14 cellular contexts compared by ENCODE assay signal in the genomic region with DNA sequence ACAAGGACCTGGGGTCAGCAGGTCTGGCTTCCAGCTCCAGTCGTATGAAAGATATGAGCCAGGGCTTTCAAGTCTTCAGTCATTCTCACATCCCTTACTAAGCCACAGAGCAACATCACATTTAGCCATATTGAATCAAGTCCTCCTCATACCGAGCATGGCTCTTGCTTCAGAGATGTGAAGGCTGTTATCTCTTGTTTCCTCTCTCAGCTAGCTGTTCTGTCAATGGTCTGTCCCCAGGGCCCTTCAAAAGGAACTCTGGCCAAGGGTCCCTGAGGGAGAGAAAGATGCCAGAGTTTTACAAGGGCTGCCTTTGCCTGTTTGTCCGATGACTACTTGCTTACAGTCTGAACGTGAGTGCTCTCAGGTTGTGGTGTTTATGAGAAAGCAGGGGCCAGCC. TPM values are rescaled to one million over a fixed set of nuclear protein-coding genes. Genes with fewer than 3 reads are reported as not detected.
A peak's percentile ranks its signal among the peaks of the same experiment; 100 is the strongest.
DNase-seq lines count a peak whose midpoint lies in the region; ATAC-seq and TF ChIP-seq lines count a peak whose summit lies in the region.
"Had no signal": no experiment of that assay in that cellular context is flagged by ENCODE, and none has a peak within 500 bp of the region (broad histone marks: within the 10 kb centered on the region; RNA-seq: fewer than 3 reads in every experiment).

No MANE protein-coding gene starts in this region.

- peak overlapping the region; percentile 68 to 95 (median 88) for H3K27ac Mint-ChIP-seq in CD8-positive, alpha-beta memory T cell
- peak overlapping the region; percentile 46 for H3K27ac Mint-ChIP-seq in neural progenitor cell

- no peaks in the 10 kb centered on the region for H4K20me1 ChIP-seq in neural progenitor cell (ENCODE audit: low read depth)

- no peaks in the 10 kb centered on the region for H3F3A ChIP-seq in neural progenitor cell (ENCODE audit: low read depth)

- no peaks in the 10 kb centered on the region for H3K36me3 ChIP-seq in CD8-positive, alpha-beta memory T cell (ENCODE audit: insufficient read depth, low read length)
- no peaks in the 10 kb centered on the region for H3K36me3 ChIP-seq in neural progenitor cell
- H3K36me3 ChIP-seq: SJCRH30 had no signal

- peaks cover 0 to 4% of the 10 kb centered on the region in 2 donors for H3K27me3 Mint-ChIP-seq in CD8-positive, alpha-beta memory T cell
- H3K27me3 Mint-ChIP-seq in neural progenitor cell (ENCODE audit: insufficient read depth, low read depth), result peaks cover 2% of the 10 kb centered on the region

- CTCF ChIA-PET in CD8-positive, alpha-beta memory T cell (lab: Charles Lee), result interaction anchor here (0.9 kb wide), 1 partner anchor 30 kb away, joined by 3 read pairs; no protein-coding TSS in a partner anchor

- peak overlapping the region in 3 of 7 donors; percentile 23 to 41 (median 32) for H3K4me3 Mint-ChIP-seq in CD8-positive, alpha-beta memory T cell
- H3K4me3 Mint-ChIP-seq in neural progenitor cell, result no peak overlapping the region

- H3K27ac ChIP-seq in CD8-positive, alpha-beta memory T cell (ENCODE audit: low read depth, low read length), result no peak overlapping the region
- H3K27ac ChIP-seq in coronary artery (peak overlapping the region; percentile 33 to 72), neural progenitor cell (no peak overlapping the region)
- H3K27ac ChIP-seq: GM23248, SJCRH30 had no signal

- TF ChIP-seq CTCF in NB4 (IDR thresholded peaks at IDR 0.05; ENCODE audit: low read depth, low read length), result no peak
- no peak for TF ChIP-seq CTCF in coronary artery (IDR thresholded peaks at IDR 0.05)
- TF ChIP-seq CTCF in neural progenitor cell (IDR thresholded peaks at IDR 0.05), result no peak

- ATAC-seq in GM19455 (IDR thresholded peaks at IDR 0.05; ENCODE audit: unreplicated experiment), result no peak

- no peak for TF ChIP-seq POLR2A in NB4 (IDR thresholded peaks at IDR 0.05; ENCODE audit: extremely low read depth, insufficient read length)

- H3K36me3 Mint-ChIP-seq in CD8-positive, alpha-beta memory T cell, result peaks cover 0 to 4% (median 0%) of the 10 kb centered on the region in 3 donors
- H3K36me3 Mint-ChIP-seq in neural progenitor cell, result peaks cover 16% of the 10 kb centered on the region

- H3K79me2 ChIP-seq in neural progenitor cell (ENCODE audit: low read depth), result no peaks in the 10 kb centered on the region

- H3K9me3 Mint-ChIP-seq in CD8-positive, alpha-beta memory T cell, result no peaks in the 10 kb centered on the region
- H3K9me3 Mint-ChIP-seq in neural progenitor cell, result peaks cover 11% of the 10 kb centered on the region

- H3K27me3 ChIP-seq in CD8-positive, alpha-beta memory T cell (ENCODE audit: insufficient read depth, low read length, poor library complexity, severe bottlenecking), result no peaks in the 10 kb centered on the region
- no peaks in the 10 kb centered on the region for H3K27me3 ChIP-seq in neural progenitor cell
- H3K27me3 ChIP-seq: SJCRH30 had no signal

- peaks cover 89% of the 10 kb centered on the region for H3K4me1 ChIP-seq in CD8-positive, alpha-beta memory T cell (ENCODE audit: insufficient read depth, low read length)
- no peaks in the 10 kb centered on the region for H3K4me1 ChIP-seq in neural progenitor cell

- no peak overlapping the region for H2AFZ ChIP-seq in neural progenitor cell (replicated peaks)
- H2AFZ ChIP-seq: GM23248 had no signal

- POLR2A ChIA-PET in CD8-positive, alpha-beta memory T cell (lab: Charles Lee), result interaction anchor here (0.6 kb wide), 1 partner anchor 28 kb away, joined by 3 read pairs; no protein-coding TSS in a partner anchor

- H3K4me3 ChIP-seq in CD8-positive, alpha-beta memory T cell (ENCODE audit: low read length), result no peak overlapping the region
- H3K4me3 ChIP-seq in NB4 (ENCODE audit: low read depth, low read length), result no peak overlapping the region
- no peak overlapping the region for H3K4me3 ChIP-seq in coronary artery
- H3K4me3 ChIP-seq in neural progenitor cell, result no peak overlapping the region
- H3K4me3 ChIP-seq: GM23248, SJCRH30 had no signal

- H3K4me1 Mint-ChIP-seq in CD8-positive, alpha-beta memory T cell, result peaks cover 69 to 93% (median 92%) of the 10 kb centered on the region in 3 donors
- peaks cover 25% of the 10 kb centered on the region for H3K4me1 Mint-ChIP-seq in neural progenitor cell

- H3K9me3 ChIP-seq in CD8-positive, alpha-beta memory T cell (ENCODE audit: low read length), result no peaks in the 10 kb centered on the region
- H3K9me3 ChIP-seq in neural progenitor cell (ENCODE audit: low read depth), result no peaks in the 10 kb centered on the region
- H3K9me3 ChIP-seq: SJCRH30 had no signal

- H3K4me2 ChIP-seq in neural progenitor cell, result no peak overlapping the region

- no peak overlapping the region for H3K9ac ChIP-seq in neural progenitor cell
- H3K9ac ChIP-seq: GM23248 had no signal

- no peak for DNase-seq in CD8-positive, alpha-beta memory T cell
- DNase-seq in NB4 (ENCODE audit: low read depth) (peak; percentile 11), coronary artery (ENCODE audit: low spot score) (no peak), neural progenitor cell (ENCODE audit: low spot score) (no peak), anterior cingulate cortex (lab: John Stamatoyannopoulos, UW) (no peak), SIG-M5 treated with dmso at 0.1 percent for 504 hours (lab: John Stamatoyannopoulos, UW; ENCODE audit: unreplicated experiment) (no peak)
- no peak for DNase-seq in activated CD4-positive, CD25-positive, alpha-beta regulatory T cell treated with anti-CD3 and anti-CD28 coated beads, Interleukin-2, amount 50 U/mL, for 72 hours
- DNase-seq: activated CD4-positive, CD25-positive, alpha-beta regulatory T cell; GM23248; NCI-H748 treated with DMSO at 0.1 percent for 48 hours; posterior cingulate gyrus; SJCRH30; substantia nigra had no signal

RNA-seq across cellular contexts. Expression of gene DOCK11, which starts 30.5 kb away (rescaled TPM):
- 10 to 100 TPM; 49.4 to 50.1 TPM for total RNA-seq in CD8-positive, alpha-beta memory T cell
- polyA plus RNA-seq in CD8-positive, alpha-beta memory T cell, result 37.8 TPM
- total RNA-seq in neural progenitor cell (ENCODE audit: low replicate concordance), result 18.8 and 20.9 TPM in 2 replicates

Comparison
In these comparisons a context has a peak if more than half of its experiments do, and no peak if none do; other contexts are left out.
1. H3K27ac ChIP-seq: peak in coronary artery (2 of 2); none in CD8-positive, alpha-beta memory T cell (single experiment) and neural progenitor cell (single experiment).